Comparison of ENCODE assay signal across 28 cellular contexts in the genomic region with DNA sequence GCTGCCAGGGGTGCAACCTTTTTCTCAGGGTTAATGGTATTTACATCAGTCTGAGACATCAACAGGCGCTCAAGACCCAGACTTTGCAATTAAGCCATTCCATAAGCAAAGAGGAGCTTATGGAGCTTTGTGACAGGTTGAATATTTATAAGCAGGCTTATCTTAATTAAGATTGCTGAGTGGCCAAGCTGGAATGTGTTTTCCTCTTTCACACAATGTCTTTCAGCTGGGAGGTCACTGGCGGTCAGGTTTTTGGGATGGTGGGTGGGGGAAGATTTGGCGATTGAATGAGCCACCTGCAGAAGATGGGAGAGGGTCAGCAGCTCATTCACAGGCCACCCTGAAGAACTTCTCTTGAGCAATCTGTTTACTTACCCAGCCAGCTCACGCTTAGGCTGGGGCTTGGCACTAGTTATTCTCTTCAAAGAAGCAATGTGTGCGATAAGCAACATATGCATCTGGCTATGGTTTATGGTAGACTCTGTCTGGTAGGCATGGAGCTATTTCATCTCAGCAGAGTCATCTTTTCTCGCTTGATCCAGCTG.
"Had no signal": no experiment of that assay in that cellular context is flagged by ENCODE, and none has a peak within 500 bp of the region (broad histone marks: within the 10 kb centered on the region; RNA-seq: fewer than 3 reads in every experiment).

No MANE protein-coding gene starts in this region.

- H3K27me3 ChIP-seq: sigmoid colon, upper lobe of left lung had no signal

- H3K36me3 ChIP-seq: sigmoid colon, upper lobe of left lung, WERI-Rb-1 had no signal

- H3K27ac ChIP-seq: parathyroid adenoma, psoas muscle, sigmoid colon, upper lobe of left lung, WERI-Rb-1 had no signal

- ATAC-seq: psoas muscle; stimulated activated effector memory CD8-positive, alpha-beta T cell treated with anti-CD3 and anti-CD28 coated beads, Interleukin-12 subunit alpha, Interleukin-12 subunit beta, amount 100 ng/mL, for 72 hours; T-helper 17 cell had no signal

- DNase-seq: activated CD4-positive, alpha-beta memory T cell treated with anti-CD3 and anti-CD28 coated beads, Interleukin-2, amount 10 ng/mL, durations not matched to agents 7 days and 5 days; activated CD4-positive, alpha-beta T cell treated with anti-CD3 and anti-CD28 coated beads, Interleukin-2, amount 10 ng/mL, durations not matched to agents 24 days and 14 days; activated CD4-positive, CD25-positive, alpha-beta regulatory T cell treated with anti-CD3 and anti-CD28 coated beads, Interleukin-2, amount 50 U/mL, for 72 hours; activated CD8-positive, alpha-beta memory T cell treated with anti-CD3 and anti-CD28 coated beads, Interleukin-2, amount 50 U/mL, for 48 hours; activated gamma-delta T cell; activated naive CD4-positive, alpha-beta T cell treated with anti-CD3 and anti-CD28 coated beads, Interleukin-2, amount 50 U/mL, for 16 hours; activated T-cell treated with anti-CD3 and anti-CD28 coated beads, Interleukin-2, amount 50 U/mL, for 24 hours; amniotic stem cell; dermis blood vessel endothelial cell; effector CD8-positive, alpha-beta T cell; erythroblast; foreskin fibroblast; head of caudate nucleus; hypothalamus; immature natural killer cell; naive B cell; occipital lobe; psoas muscle; sigmoid colon; small intestine; stimulated activated CD4-positive, alpha-beta T cell treated with anti-CD3 and anti-CD28 coated beads, Interleukin-4, amount 100 ng/mL, for 24 hours; substantia nigra; T-helper 17 cell; T1000; upper lobe of left lung; WERI-Rb-1 had no signal

- H3K4me3 ChIP-seq: psoas muscle, sigmoid colon, upper lobe of left lung had no signal

- H3K9me3 ChIP-seq: psoas muscle, sigmoid colon, upper lobe of left lung had no signal

- H3K4me1 ChIP-seq: parathyroid adenoma, psoas muscle, sigmoid colon, upper lobe of left lung had no signal
